18 cellular contexts compared by ENCODE assay signal in the genomic region with DNA sequence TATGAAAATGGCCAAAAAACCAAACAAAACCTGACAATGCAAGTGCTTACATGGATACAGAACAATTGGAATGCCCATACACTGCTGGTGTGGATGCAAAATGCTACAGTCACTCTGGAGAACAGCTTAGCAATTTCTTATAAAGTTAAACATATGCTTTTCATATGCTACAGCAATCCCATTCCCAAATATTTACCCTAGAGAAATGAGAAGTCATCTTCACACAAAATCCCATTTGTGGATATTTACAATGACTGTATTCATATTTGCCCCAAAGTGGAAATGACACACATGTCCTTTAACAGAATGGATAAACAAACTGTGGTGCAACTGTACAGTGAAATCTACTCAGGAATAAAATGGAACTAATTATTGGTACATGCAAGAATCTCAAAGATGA. TPM values are rescaled to one million over a fixed set of nuclear protein-coding genes. Genes with fewer than 3 reads are reported as not detected.
DNase-seq lines count a peak whose midpoint lies in the region; ATAC-seq, FAIRE-seq and TF ChIP-seq lines count a peak whose summit lies in the region.
"Had no signal": no experiment of that assay in that cellular context is flagged by ENCODE, and none has a peak within 500 bp of the region (broad histone marks: within the 10 kb centered on the region; RNA-seq: fewer than 3 reads in every experiment).

No MANE protein-coding gene starts in this region.

- H3K27me3 Mint-ChIP-seq in WTC11 (ENCODE audit: low read depth): no peaks in the 10 kb centered on the region

- TF ChIP-seq CTCF in GM06990 (IDR thresholded peaks at IDR 0.05; ENCODE audit: insufficient read depth, low read length, poor library complexity, severe bottlenecking) (no peak), WTC11 (IDR thresholded peaks at IDR 0.05) (no peak)

- H3K27ac Mint-ChIP-seq in WTC11: peak overlapping the region; percentile 59
- H3K27ac Mint-ChIP-seq: activated naive CD4-positive, alpha-beta T cell treated with anti-CD3 and anti-CD28 coated beads for 36 hours had no signal

- H3K36me3 ChIP-seq in GM06990 (ENCODE audit: control insufficient read depth, insufficient read depth, low read length): no peaks in the 10 kb centered on the region; the same call in 1 of the 2 replicates

- peaks cover 24% of the 10 kb centered on the region for H3K36me3 Mint-ChIP-seq in WTC11

- no peak for FAIRE-seq in RCC 7860 (lab: Jason Lieb, UNC)
- FAIRE-seq: kidney had no signal

- H3K4me1 Mint-ChIP-seq in WTC11: peaks cover 27% of the 10 kb centered on the region
- H3K4me1 Mint-ChIP-seq: mesothelial cell of epicardium, neural crest cell had no signal

- DNase-seq in GM06990 (ENCODE audit: extremely low read depth, insufficient read length) (no peak), WTC11 (ENCODE audit: low spot score) (no peak), sciatic nerve (ENCODE audit: low spot score) (no peak), H4 (ENCODE audit: low spot score) (no peak), RCC 7860 (ENCODE audit: low spot score) (no peak), mesenteric fat pad (ENCODE audit: low spot score) (no peak), cardiac septum (ENCODE audit: low spot score) (no peak)
- DNase-seq: activated CD8-positive, alpha-beta memory T cell treated with anti-CD3 and anti-CD28 coated beads, Interleukin-2, amount 50 U/mL, for 4 hours; activated naive CD4-positive, alpha-beta T cell treated with anti-CD3 and anti-CD28 coated beads for 36 hours; head of caudate nucleus; kidney; retina; T-helper 9 cell had no signal

- H3K4me3 ChIP-seq in GM06990 (replicated peaks; ENCODE audit: low read depth, low read length): peak overlapping the region; percentile 15
- H3K4me3 ChIP-seq: coronary artery, SJSA1 had no signal

- POLR2A ChIA-PET in WTC11 (lab: Charles Lee): interaction anchor here (0.7 kb wide), 1 partner anchor 955 kb away, joined by 3 read pairs; no protein-coding TSS in a partner anchor

- no peak overlapping the region for H3K4me3 Mint-ChIP-seq in WTC11
- H3K4me3 Mint-ChIP-seq: activated naive CD4-positive, alpha-beta T cell treated with anti-CD3 and anti-CD28 coated beads for 36 hours; mesothelial cell of epicardium; neural crest cell had no signal

- peak; percentile 5 for ATAC-seq in HG03095 (IDR thresholded peaks at IDR 0.05; ENCODE audit: unreplicated experiment)
- ATAC-seq in WTC11: no peak
- peak; percentile 24 for ATAC-seq in sciatic nerve

- intact Hi-C loops in sciatic nerve (cut with DNase I): no loop called here
- intact Hi-C loops in cardiac septum (cut with DNase I): no loop called here

- CTCF ChIA-PET in WTC11 (lab: Charles Lee): no interaction called here

- no peaks in the 10 kb centered on the region for H3K9me3 Mint-ChIP-seq in WTC11
- H3K9me3 Mint-ChIP-seq: activated naive CD4-positive, alpha-beta T cell treated with anti-CD3 and anti-CD28 coated beads for 36 hours; neural crest cell had no signal

- no peaks in the 10 kb centered on the region for H3K27me3 ChIP-seq in GM06990 (replicated peaks; ENCODE audit: control insufficient read depth, insufficient read depth, low read length)
- H3K27me3 ChIP-seq: SJSA1 had no signal

TF ChIP-seq in WTC11, 78 proteins besides CTCF, POLR2A, EP300 and RAD21:
- TF ChIP-seq, protein P1, sequence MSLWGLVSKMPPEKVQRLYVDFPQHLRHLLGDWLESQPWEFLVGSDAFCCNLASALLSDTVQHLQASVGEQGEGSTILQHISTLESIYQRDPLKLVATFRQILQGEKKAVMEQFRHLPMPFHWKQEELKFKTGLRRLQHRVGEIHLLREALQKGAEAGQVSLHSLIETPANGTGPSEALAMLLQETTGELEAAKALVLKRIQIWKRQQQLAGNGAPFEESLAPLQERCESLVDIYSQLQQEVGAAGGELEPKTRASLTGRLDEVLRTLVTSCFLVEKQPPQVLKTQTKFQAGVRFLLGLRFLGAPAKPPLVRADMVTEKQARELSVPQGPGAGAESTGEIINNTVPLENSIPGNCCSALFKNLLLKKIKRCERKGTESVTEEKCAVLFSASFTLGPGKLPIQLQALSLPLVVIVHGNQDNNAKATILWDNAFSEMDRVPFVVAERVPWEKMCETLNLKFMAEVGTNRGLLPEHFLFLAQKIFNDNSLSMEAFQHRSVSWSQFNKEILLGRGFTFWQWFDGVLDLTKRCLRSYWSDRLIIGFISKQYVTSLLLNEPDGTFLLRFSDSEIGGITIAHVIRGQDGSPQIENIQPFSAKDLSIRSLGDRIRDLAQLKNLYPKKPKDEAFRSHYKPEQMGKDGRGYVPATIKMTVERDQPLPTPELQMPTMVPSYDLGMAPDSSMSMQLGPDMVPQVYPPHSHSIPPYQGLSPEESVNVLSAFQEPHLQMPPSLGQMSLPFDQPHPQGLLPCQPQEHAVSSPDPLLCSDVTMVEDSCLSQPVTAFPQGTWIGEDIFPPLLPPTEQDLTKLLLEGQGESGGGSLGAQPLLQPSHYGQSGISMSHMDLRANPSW (CRISPR knock-in tag; conservative IDR thresholded peaks at IDR 0.05; ENCODE audit: low read depth): no peak
TF ChIP-seq in WTC11: peak in this region for 0.

RNA-seq across cellular contexts. Expression of gene SAV1, which starts 20.4 kb away (rescaled TPM):
- total RNA-seq in WTC11 (2021) (59.9 to 64.1 TPM (median 61.0 TPM) in 3 replicates), sciatic nerve (61.6 TPM), mesenteric fat pad (47.0 TPM), cardiac septum (25.3 TPM)
- total RNA-seq in H4 (2014; rRNA removed; shearing (Covaris generic)): 19.4 and 29.1 TPM in 2 replicates
